ENCODE assay signal across 12 cellular contexts in genomic region chr1:101379939-101380338, GRCh38.
DNase-seq lines count a peak whose midpoint lies in the region; ATAC-seq and TF ChIP-seq lines count a peak whose summit lies in the region.
"Had no signal": no experiment of that assay in that cellular context is flagged by ENCODE, and none has a peak within 500 bp of the region (broad histone marks: within the 10 kb centered on the region; RNA-seq: fewer than 3 reads in every experiment).

No MANE protein-coding gene starts in this region.

- H3K27me3 ChIP-seq in CD8-positive, alpha-beta T cell (ENCODE audit: insufficient read depth, low read length): no peaks in the 10 kb centered on the region
- no peaks in the 10 kb centered on the region for H3K27me3 ChIP-seq in BE2C

- H3K4me3 Mint-ChIP-seq in T-helper 2 cell treated with Interferon-gamma antibody and Interleukin-4, amounts not matched to agents 5 μg/mL and 100 μg/mL, for 36 hours: peak overlapping the region; percentile 19
- H3K4me3 Mint-ChIP-seq in CD8-positive, alpha-beta T cell: no peak overlapping the region

- intact Hi-C loops in CD8-positive, alpha-beta T cell (cut with DNase I, micrococcal nuclease): no loop called here

- no peaks in the 10 kb centered on the region for H3K4me1 ChIP-seq in CD8-positive, alpha-beta T cell (ENCODE audit: insufficient read depth, low read length)
- H3K4me1 ChIP-seq in BE2C: peaks cover 11% of the 10 kb centered on the region

- no peak for TF ChIP-seq CTCF in CD8-positive, alpha-beta T cell (IDR thresholded peaks at IDR 0.05)
- no peak for TF ChIP-seq CTCF in BE2C (IDR thresholded peaks at IDR 0.05; ENCODE audit: low read depth, low read length)

- CTCF ChIA-PET in CD8-positive, alpha-beta T cell (lab: Charles Lee): no interaction called here

- peaks cover 17% of the 10 kb centered on the region for H3K4me1 Mint-ChIP-seq in T-helper 2 cell treated with Interferon-gamma antibody and Interleukin-4, amounts not matched to agents 5 μg/mL and 100 μg/mL, for 36 hours (ENCODE audit: low read depth)
- H3K4me1 Mint-ChIP-seq in CD8-positive, alpha-beta T cell (ENCODE audit: low read depth): peaks cover 4% of the 10 kb centered on the region

- no peak overlapping the region for H3K27ac ChIP-seq in CD8-positive, alpha-beta T cell (ENCODE audit: low read depth, low read length)

- TF ChIP-seq POLR2A in GM18505 (IDR thresholded peaks at IDR 0.05; ENCODE audit: borderline replicate concordance, extremely low read depth, insufficient read depth, insufficient read length): peak; percentile 8

- no peaks in the 10 kb centered on the region for H3K9me3 ChIP-seq in CD8-positive, alpha-beta T cell (ENCODE audit: low read length)
- no peaks in the 10 kb centered on the region for H3K9me3 ChIP-seq in BE2C

- ATAC-seq in GM18505 (IDR thresholded peaks at IDR 0.05; ENCODE audit: unreplicated experiment) (peak; percentile 93), GM19463 (IDR thresholded peaks at IDR 0.05; ENCODE audit: unreplicated experiment) (peak; percentile 93), HG03025 (IDR thresholded peaks at IDR 0.05; ENCODE audit: low FRiP score, unreplicated experiment) (peak; percentile 97)
- no peak for ATAC-seq in CD8-positive, alpha-beta T cell

- no peak for DNase-seq in T-helper 2 cell treated with Interferon-gamma antibody and Interleukin-4, amounts not matched to agents 5 μg/mL and 100 μg/mL, for 36 hours (ENCODE audit: low spot score)
- no peak for DNase-seq in CD8-positive, alpha-beta T cell
- DNase-seq in BE2C: no peak
- DNase-seq in NCI-H146 treated with DMSO at 0.1 percent for 48 hours (lab: John Stamatoyannopoulos, UW; ENCODE audit: unreplicated experiment): no peak
- no peak for DNase-seq in NCI-H345 (lab: John Stamatoyannopoulos, UW)
- DNase-seq: activated naive CD4-positive, alpha-beta T cell treated with Interleukin-2 at 50 U/mL for 16 hours; islet precursor cell; NCI-H2227 treated with DMSO at 0.1 percent for 48 hours; stimulated activated CD8-positive, alpha-beta memory T cell treated with anti-CD3 and anti-CD28 coated beads, Interleukin-4, amount 100 ng/mL, for 48 hours had no signal

- peaks cover 12% of the 10 kb centered on the region for H3K27me3 Mint-ChIP-seq in T-helper 2 cell treated with Interferon-gamma antibody and Interleukin-4, amounts not matched to agents 5 μg/mL and 100 μg/mL, for 36 hours (ENCODE audit: low read depth)
- H3K27me3 Mint-ChIP-seq in CD8-positive, alpha-beta T cell (ENCODE audit: low read depth): no peaks in the 10 kb centered on the region

- H3K4me3 ChIP-seq in CD8-positive, alpha-beta T cell (ENCODE audit: low read depth, low read length): no peak overlapping the region
- H3K4me3 ChIP-seq in BE2C (ENCODE audit: low read depth, low read length): no peak overlapping the region

- no peaks in the 10 kb centered on the region for H3K36me3 Mint-ChIP-seq in T-helper 2 cell treated with Interferon-gamma antibody and Interleukin-4, amounts not matched to agents 5 μg/mL and 100 μg/mL, for 36 hours (ENCODE audit: low read depth)
- no peaks in the 10 kb centered on the region for H3K36me3 Mint-ChIP-seq in CD8-positive, alpha-beta T cell

- no peak overlapping the region for H3K27ac Mint-ChIP-seq in T-helper 2 cell treated with Interferon-gamma antibody and Interleukin-4, amounts not matched to agents 5 μg/mL and 100 μg/mL, for 36 hours
- no peak overlapping the region for H3K27ac Mint-ChIP-seq in CD8-positive, alpha-beta T cell

- H3K9me3 Mint-ChIP-seq in T-helper 2 cell treated with Interferon-gamma antibody and Interleukin-4, amounts not matched to agents 5 μg/mL and 100 μg/mL, for 36 hours: no peaks in the 10 kb centered on the region
- H3K9me3 Mint-ChIP-seq in CD8-positive, alpha-beta T cell: no peaks in the 10 kb centered on the region

- POLR2A ChIA-PET in CD8-positive, alpha-beta T cell (lab: Charles Lee): no interaction called here

- H3K36me3 ChIP-seq in CD8-positive, alpha-beta T cell (ENCODE audit: insufficient read depth, low read length): no peaks in the 10 kb centered on the region
- no peaks in the 10 kb centered on the region for H3K36me3 ChIP-seq in BE2C
